Comparison of ENCODE assay signal across 34 cellular contexts in genomic region chr3:48759071-48759470, GRCh38.
"Had no signal": no experiment of that assay in that cellular context is flagged by ENCODE, and none has a peak within 500 bp of the region (broad histone marks: within the 10 kb centered on the region; RNA-seq: fewer than 3 reads in every experiment).

No MANE protein-coding gene starts in this region.

- H3K36me3 ChIP-seq: breast epithelium had no signal

- H3K9me3 ChIP-seq: ascending aorta, breast epithelium, gastrocnemius medialis, heart left ventricle had no signal

- H3K4me1 ChIP-seq: ascending aorta, breast epithelium, gastrocnemius medialis, heart left ventricle had no signal

- H3K4me3 Mint-ChIP-seq: activated CD4-positive, alpha-beta memory T cell treated with anti-CD3 and anti-CD28 coated beads for 36 hours; activated CD4-positive, alpha-beta T cell treated with anti-CD3 and anti-CD28 coated beads for 36 hours; activated CD4-positive, alpha-beta T cell treated with anti-CD3 and anti-CD28 coated beads, Interleukin-2, amount 10 ng/mL, durations not matched to agents 24 days and 14 days; activated CD8-positive, alpha-beta memory T cell treated with anti-CD3 and anti-CD28 coated beads, Interleukin-2, amount 10 ng/mL, durations not matched to agents 7 days and 5 days; activated CD8-positive, alpha-beta T cell treated with anti-CD3 and anti-CD28 coated beads, Interleukin-2, amount 10 ng/mL, durations not matched to agents 7 days and 5 days; activated naive CD4-positive, alpha-beta T cell treated with anti-CD3 and anti-CD28 coated beads, Interleukin-2, amount 10 ng/mL, durations not matched to agents 7 days and 5 days; activated naive CD8-positive, alpha-beta T cell treated with anti-CD3 and anti-CD28 coated beads, Interleukin-2, amount 10 ng/mL, durations not matched to agents 7 days and 5 days; activated T-helper 1 cell treated with anti-CD3 and anti-CD28 coated beads, Interleukin-12 subunit alpha, Interleukin-12 subunit beta, Interleukin-2, Interleukin-4 antibody, amounts not matched to agents 30 ng/mL and 10 ng/mL and 1 ng/mL, durations not matched to agents 14 hours and 24 hours and 36 hours; brain; dendritic cell treated with granulocyte-macrophage colony-stimulating factor and Interleukin-4, amounts not matched to agents 40 ng/mL and 50 ng/mL, for 4 days; endodermal cell had no signal

- H3K9me3 Mint-ChIP-seq: activated CD4-positive, alpha-beta memory T cell treated with anti-CD3 and anti-CD28 coated beads for 36 hours; activated CD4-positive, alpha-beta T cell treated with anti-CD3 and anti-CD28 coated beads, Interleukin-2, amount 10 ng/mL, durations not matched to agents 24 days and 14 days; activated naive CD4-positive, alpha-beta T cell treated with anti-CD3 and anti-CD28 coated beads, Interleukin-2, amount 10 ng/mL, durations not matched to agents 7 days and 5 days; activated naive CD4-positive, alpha-beta T cell treated with anti-CD3 and anti-CD28 coated beads, Interleukin-2, amount 50 U/mL, for 72 hours; activated naive CD8-positive, alpha-beta T cell treated with anti-CD3 and anti-CD28 coated beads, Interleukin-2, amount 10 ng/mL, durations not matched to agents 7 days and 5 days; activated T-helper 1 cell treated with anti-CD3 and anti-CD28 coated beads, Interleukin-12 subunit alpha, Interleukin-12 subunit beta, Interleukin-2, Interleukin-4 antibody, amounts not matched to agents 30 ng/mL and 10 ng/mL and 1 ng/mL, durations not matched to agents 14 hours and 24 hours and 36 hours; brain; dendritic cell treated with granulocyte-macrophage colony-stimulating factor and Interleukin-4, amounts not matched to agents 40 ng/mL and 50 ng/mL, for 4 days; endodermal cell had no signal

- H3K27ac ChIP-seq: ascending aorta, breast epithelium, cardiac muscle cell, coronary artery, epithelial cell of prostate, gastrocnemius medialis, heart left ventricle had no signal

- ATAC-seq: activated CD4-positive, alpha-beta T cell treated with anti-CD3 and anti-CD28 coated beads for 36 hours; activated CD8-positive, alpha-beta memory T cell treated with anti-CD3 and anti-CD28 coated beads, Interleukin-2, amount 10 ng/mL, durations not matched to agents 7 days and 5 days; activated CD8-positive, alpha-beta T cell treated with anti-CD3 and anti-CD28 coated beads, Interleukin-2, amount 10 ng/mL, durations not matched to agents 7 days and 5 days; activated naive CD4-positive, alpha-beta T cell treated with anti-CD3 and anti-CD28 coated beads, Interleukin-2, amount 50 U/mL, for 72 hours; heart left ventricle had no signal

- H3K4me3 ChIP-seq: ascending aorta, breast epithelium, cardiac muscle cell, coronary artery, dorsolateral prefrontal cortex, gastrocnemius medialis, heart left ventricle had no signal

- H3K27ac Mint-ChIP-seq: activated CD4-positive, alpha-beta memory T cell treated with anti-CD3 and anti-CD28 coated beads for 36 hours; activated CD4-positive, alpha-beta T cell treated with anti-CD3 and anti-CD28 coated beads for 36 hours; activated CD4-positive, alpha-beta T cell treated with anti-CD3 and anti-CD28 coated beads, Interleukin-2, amount 10 ng/mL, durations not matched to agents 24 days and 14 days; activated CD8-positive, alpha-beta memory T cell treated with anti-CD3 and anti-CD28 coated beads, Interleukin-2, amount 10 ng/mL, durations not matched to agents 7 days and 5 days; activated CD8-positive, alpha-beta T cell treated with anti-CD3 and anti-CD28 coated beads, Interleukin-2, amount 10 ng/mL, durations not matched to agents 7 days and 5 days; activated naive CD4-positive, alpha-beta T cell treated with anti-CD3 and anti-CD28 coated beads, Interleukin-2, amount 10 ng/mL, durations not matched to agents 7 days and 5 days; activated naive CD8-positive, alpha-beta T cell treated with anti-CD3 and anti-CD28 coated beads, Interleukin-2, amount 10 ng/mL, durations not matched to agents 7 days and 5 days; activated T-helper 1 cell treated with anti-CD3 and anti-CD28 coated beads, Interleukin-12 subunit alpha, Interleukin-12 subunit beta, Interleukin-2, Interleukin-4 antibody, amounts not matched to agents 30 ng/mL and 10 ng/mL and 1 ng/mL, durations not matched to agents 14 hours and 24 hours and 36 hours; brain; dendritic cell treated with granulocyte-macrophage colony-stimulating factor and Interleukin-4, amounts not matched to agents 40 ng/mL and 50 ng/mL, for 4 days; endodermal cell had no signal

- H3K27me3 Mint-ChIP-seq: activated CD4-positive, alpha-beta memory T cell treated with anti-CD3 and anti-CD28 coated beads for 36 hours; activated CD4-positive, alpha-beta T cell treated with anti-CD3 and anti-CD28 coated beads for 36 hours; activated CD4-positive, alpha-beta T cell treated with anti-CD3 and anti-CD28 coated beads, Interleukin-2, amount 10 ng/mL, durations not matched to agents 24 days and 14 days; activated CD8-positive, alpha-beta memory T cell treated with anti-CD3 and anti-CD28 coated beads, Interleukin-2, amount 10 ng/mL, durations not matched to agents 7 days and 5 days; activated naive CD4-positive, alpha-beta T cell treated with anti-CD3 and anti-CD28 coated beads, Interleukin-2, amount 10 ng/mL, durations not matched to agents 7 days and 5 days; activated naive CD8-positive, alpha-beta T cell treated with anti-CD3 and anti-CD28 coated beads, Interleukin-2, amount 10 ng/mL, durations not matched to agents 7 days and 5 days; brain; dendritic cell treated with granulocyte-macrophage colony-stimulating factor and Interleukin-4, amounts not matched to agents 40 ng/mL and 50 ng/mL, for 4 days had no signal

- DNase-seq: activated CD4-positive, alpha-beta memory T cell treated with anti-CD3 and anti-CD28 coated beads for 36 hours; activated CD4-positive, alpha-beta T cell treated with anti-CD3 and anti-CD28 coated beads for 36 hours; activated CD4-positive, alpha-beta T cell treated with anti-CD3 and anti-CD28 coated beads, Interleukin-2, amount 10 ng/mL, durations not matched to agents 24 days and 14 days; activated CD4-positive, CD25-positive, alpha-beta regulatory T cell; activated CD4-positive, CD25-positive, alpha-beta regulatory T cell treated with anti-CD3 and anti-CD28 coated beads, Interleukin-2, amount 50 U/mL, for 72 hours; activated CD8-positive, alpha-beta memory T cell treated with anti-CD3 and anti-CD28 coated beads, Interleukin-2, amount 10 ng/mL, durations not matched to agents 7 days and 5 days; activated CD8-positive, alpha-beta memory T cell treated with anti-CD3 and anti-CD28 coated beads, Interleukin-2, amount 50 U/mL, for 4 hours; activated CD8-positive, alpha-beta T cell treated with anti-CD3 and anti-CD28 coated beads, Interleukin-2, amount 10 ng/mL, durations not matched to agents 7 days and 5 days; activated gamma-delta T cell; activated naive CD4-positive, alpha-beta T cell; activated naive CD4-positive, alpha-beta T cell treated with anti-CD3 and anti-CD28 coated beads, Interleukin-2, amount 10 ng/mL, durations not matched to agents 7 days and 5 days; activated naive CD8-positive, alpha-beta T cell treated with anti-CD3 and anti-CD28 coated beads, Interleukin-2, amount 10 ng/mL, durations not matched to agents 7 days and 5 days; activated T-cell treated with anti-CD3 and anti-CD28 coated beads, Interleukin-2, amount 50 U/mL, for 1 hour; activated T-cell treated with anti-CD3 and anti-CD28 coated beads, Interleukin-2, amount 50 U/mL, for 48 hours; central memory CD4-positive, alpha-beta T cell; cerebellar nuclear complex; effector memory CD4-positive, alpha-beta T cell; endodermal cell; foreskin fibroblast; gastrocnemius medialis; glutamatergic neuron; heart left ventricle; T-helper 1 cell; T-helper 2 cell had no signal

- H3K36me3 Mint-ChIP-seq: activated naive CD4-positive, alpha-beta T cell treated with anti-CD3 and anti-CD28 coated beads, Interleukin-2, amount 50 U/mL, for 72 hours had no signal

- H3K27me3 ChIP-seq: ascending aorta, breast epithelium, cardiac muscle cell, dorsolateral prefrontal cortex, gastrocnemius medialis, heart left ventricle had no signal

- H3K4me1 Mint-ChIP-seq: activated CD4-positive, alpha-beta T cell treated with anti-CD3 and anti-CD28 coated beads for 36 hours; activated CD4-positive, alpha-beta T cell treated with anti-CD3 and anti-CD28 coated beads, Interleukin-2, amount 10 ng/mL, durations not matched to agents 24 days and 14 days; activated CD8-positive, alpha-beta memory T cell treated with anti-CD3 and anti-CD28 coated beads, Interleukin-2, amount 10 ng/mL, durations not matched to agents 7 days and 5 days; activated naive CD4-positive, alpha-beta T cell treated with anti-CD3 and anti-CD28 coated beads, Interleukin-2, amount 10 ng/mL, durations not matched to agents 7 days and 5 days; activated naive CD8-positive, alpha-beta T cell treated with anti-CD3 and anti-CD28 coated beads, Interleukin-2, amount 10 ng/mL, durations not matched to agents 7 days and 5 days; brain had no signal
